1 cellular context compared by ENCODE assay signal in the genomic region with DNA sequence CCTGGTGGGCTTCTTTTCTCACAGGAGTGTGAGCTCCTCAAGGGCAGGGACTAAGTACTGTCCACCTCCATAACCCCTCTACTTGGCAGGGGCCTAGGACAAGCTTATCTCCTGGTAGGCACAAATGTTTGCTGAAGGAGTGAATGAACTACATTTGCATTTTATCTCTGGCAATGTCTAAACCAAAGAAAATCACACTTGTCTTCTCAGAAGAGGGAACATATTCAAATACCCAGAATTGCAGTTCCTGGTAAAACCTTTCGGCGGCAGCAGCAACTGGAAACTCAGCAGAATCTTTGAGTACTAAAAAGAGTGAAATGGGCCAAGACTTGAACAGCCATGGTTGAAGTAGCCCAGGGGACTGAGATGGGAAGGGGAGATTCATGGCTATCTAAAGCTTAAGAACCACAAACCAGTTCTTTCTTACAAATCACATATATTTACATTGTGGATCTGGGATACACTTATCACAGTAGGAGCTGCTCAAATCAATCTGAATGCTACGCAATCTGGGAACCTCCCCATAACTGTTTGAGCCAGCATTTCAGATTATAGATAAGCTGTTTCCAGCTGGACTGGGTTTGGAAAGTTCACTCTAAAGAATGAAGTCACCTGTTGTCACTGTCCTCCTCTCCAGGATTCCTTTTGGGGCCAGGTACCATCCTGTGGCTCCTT.
TF ChIP-seq lines count a peak whose summit lies in the region.

No MANE protein-coding gene starts in this region.

TF ChIP-seq in GM23338, 12 proteins besides CTCF, POLR2A, EP300 and RAD21 (continued from another document):
- TF ChIP-seq, protein P1, sequence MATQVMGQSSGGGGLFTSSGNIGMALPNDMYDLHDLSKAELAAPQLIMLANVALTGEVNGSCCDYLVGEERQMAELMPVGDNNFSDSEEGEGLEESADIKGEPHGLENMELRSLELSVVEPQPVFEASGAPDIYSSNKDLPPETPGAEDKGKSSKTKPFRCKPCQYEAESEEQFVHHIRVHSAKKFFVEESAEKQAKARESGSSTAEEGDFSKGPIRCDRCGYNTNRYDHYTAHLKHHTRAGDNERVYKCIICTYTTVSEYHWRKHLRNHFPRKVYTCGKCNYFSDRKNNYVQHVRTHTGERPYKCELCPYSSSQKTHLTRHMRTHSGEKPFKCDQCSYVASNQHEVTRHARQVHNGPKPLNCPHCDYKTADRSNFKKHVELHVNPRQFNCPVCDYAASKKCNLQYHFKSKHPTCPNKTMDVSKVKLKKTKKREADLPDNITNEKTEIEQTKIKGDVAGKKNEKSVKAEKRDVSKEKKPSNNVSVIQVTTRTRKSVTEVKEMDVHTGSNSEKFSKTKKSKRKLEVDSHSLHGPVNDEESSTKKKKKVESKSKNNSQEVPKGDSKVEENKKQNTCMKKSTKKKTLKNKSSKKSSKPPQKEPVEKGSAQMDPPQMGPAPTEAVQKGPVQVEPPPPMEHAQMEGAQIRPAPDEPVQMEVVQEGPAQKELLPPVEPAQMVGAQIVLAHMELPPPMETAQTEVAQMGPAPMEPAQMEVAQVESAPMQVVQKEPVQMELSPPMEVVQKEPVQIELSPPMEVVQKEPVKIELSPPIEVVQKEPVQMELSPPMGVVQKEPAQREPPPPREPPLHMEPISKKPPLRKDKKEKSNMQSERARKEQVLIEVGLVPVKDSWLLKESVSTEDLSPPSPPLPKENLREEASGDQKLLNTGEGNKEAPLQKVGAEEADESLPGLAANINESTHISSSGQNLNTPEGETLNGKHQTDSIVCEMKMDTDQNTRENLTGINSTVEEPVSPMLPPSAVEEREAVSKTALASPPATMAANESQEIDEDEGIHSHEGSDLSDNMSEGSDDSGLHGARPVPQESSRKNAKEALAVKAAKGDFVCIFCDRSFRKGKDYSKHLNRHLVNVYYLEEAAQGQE (IDR thresholded peaks at IDR 0.05; ENCODE audit: unreplicated experiment) = no peak
- TF ChIP-seq ZNF114 (CRISPR knock-in tag; IDR thresholded peaks at IDR 0.05) = no peak
- no peak for TF ChIP-seq STAT1 (IDR thresholded peaks at IDR 0.05; ENCODE audit: unreplicated experiment)
- TF ChIP-seq EZH2 (IDR thresholded peaks at IDR 0.05; ENCODE audit: low read depth, unreplicated experiment) = no peak
- TF ChIP-seq, protein P2, sequence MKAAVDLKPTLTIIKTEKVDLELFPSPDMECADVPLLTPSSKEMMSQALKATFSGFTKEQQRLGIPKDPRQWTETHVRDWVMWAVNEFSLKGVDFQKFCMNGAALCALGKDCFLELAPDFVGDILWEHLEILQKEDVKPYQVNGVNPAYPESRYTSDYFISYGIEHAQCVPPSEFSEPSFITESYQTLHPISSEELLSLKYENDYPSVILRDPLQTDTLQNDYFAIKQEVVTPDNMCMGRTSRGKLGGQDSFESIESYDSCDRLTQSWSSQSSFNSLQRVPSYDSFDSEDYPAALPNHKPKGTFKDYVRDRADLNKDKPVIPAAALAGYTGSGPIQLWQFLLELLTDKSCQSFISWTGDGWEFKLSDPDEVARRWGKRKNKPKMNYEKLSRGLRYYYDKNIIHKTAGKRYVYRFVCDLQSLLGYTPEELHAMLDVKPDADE (IDR thresholded peaks at IDR 0.05) = no peak
